Comparison of ENCODE assay signal across 3 cellular contexts in genomic region chr16:559021-559380, GRCh38.
TF ChIP-seq lines count a peak whose summit lies in the region.

No MANE protein-coding gene starts in this region.

TF ChIP-seq in GM23338, 12 proteins besides CTCF, POLR2A, EP300 and RAD21 (continues in another document):
- TF ChIP-seq STAT1 (IDR thresholded peaks at IDR 0.05; ENCODE audit: unreplicated experiment) = no peak
- no peak for TF ChIP-seq EZH2 (IDR thresholded peaks at IDR 0.05; ENCODE audit: low read depth, unreplicated experiment)
- no peak for TF ChIP-seq REST (IDR thresholded peaks at IDR 0.05; ENCODE audit: unreplicated experiment)
- TF ChIP-seq ZNF331 (CRISPR knock-in tag; IDR thresholded peaks at IDR 0.05; ENCODE audit: low read depth) = no peak

TF ChIP-seq in WTC11, 78 proteins besides CTCF, POLR2A, EP300 and RAD21:
- no peak for TF ChIP-seq ZNF416 (CRISPR knock-in tag; IDR thresholded peaks at IDR 0.05)
- no peak for TF ChIP-seq ATF1 (CRISPR knock-in tag; IDR thresholded peaks at IDR 0.05)
- no peak for TF ChIP-seq GTF2I (CRISPR knock-in tag; conservative IDR thresholded peaks at IDR 0.05)

TF ChIP-seq in HepG2, 621 proteins besides CTCF, POLR2A, EP300 and RAD21:
- TF ChIP-seq ZFYVE20 (CRISPR knock-in tag; IDR thresholded peaks at IDR 0.05; ENCODE audit: borderline replicate concordance, low read depth) (no peak), MTA1 (CRISPR knock-in tag; IDR thresholded peaks at IDR 0.05; ENCODE audit: borderline replicate concordance) (peak; percentile 3; the same call in 1 of the 2 replicates), ZFP91 (CRISPR knock-in tag; IDR thresholded peaks at IDR 0.05; ENCODE audit: borderline replicate concordance) (0 out of 2 replicates have a peak, but pooled peaks have one; percentile 12), GABPB1 (CRISPR knock-in tag; IDR thresholded peaks at IDR 0.05) (no peak), PTBP1 (IDR thresholded peaks at IDR 0.05; ENCODE audit: low read depth, low read length, poor library complexity, severe bottlenecking) (peak; percentile 13), MEF2D (CRISPR knock-in tag; IDR thresholded peaks at IDR 0.05) (no peak), ZNF800 (CRISPR knock-in tag; IDR thresholded peaks at IDR 0.05) (0 out of 2 replicates have a peak, but pooled peaks have one; percentile 19), ZKSCAN5 (CRISPR knock-in tag; IDR thresholded peaks at IDR 0.05) (0 out of 2 replicates have a peak, but pooled peaks have one; percentile 2), MYPOP (CRISPR knock-in tag; IDR thresholded peaks at IDR 0.05) (peak; percentile 17; the same call in 1 of the 2 replicates), BRD4 (CRISPR knock-in tag; IDR thresholded peaks at IDR 0.05) (no peak), ZNF777 (CRISPR knock-in tag; IDR thresholded peaks at IDR 0.05) (peak; percentile 13; the same call in 1 of the 2 replicates), REL (CRISPR knock-in tag; conservative IDR thresholded peaks at IDR 0.05) (0 out of 2 replicates have a peak, but pooled peaks have one; percentile 26), SRSF1 (optimal IDR thresholded peaks at IDR 0.05; ENCODE audit: low read depth, low read length) (peak; percentile 52), TMF1 (CRISPR knock-in tag; IDR thresholded peaks at IDR 0.05; ENCODE audit: low read depth) (0 out of 2 replicates have a peak, but pooled peaks have one; percentile 12), ZNF282 (IDR thresholded peaks at IDR 0.05; ENCODE audit: partially characterized antibody) (no peak), MEIS2 (CRISPR knock-in tag; IDR thresholded peaks at IDR 0.05) (no peak), ZNF687 (CRISPR knock-in tag; IDR thresholded peaks at IDR 0.05) (peak; percentile 2; the same call in 1 of the 2 replicates)
